Comparison of ENCODE assay signal across 1 cellular context in the genomic region with DNA sequence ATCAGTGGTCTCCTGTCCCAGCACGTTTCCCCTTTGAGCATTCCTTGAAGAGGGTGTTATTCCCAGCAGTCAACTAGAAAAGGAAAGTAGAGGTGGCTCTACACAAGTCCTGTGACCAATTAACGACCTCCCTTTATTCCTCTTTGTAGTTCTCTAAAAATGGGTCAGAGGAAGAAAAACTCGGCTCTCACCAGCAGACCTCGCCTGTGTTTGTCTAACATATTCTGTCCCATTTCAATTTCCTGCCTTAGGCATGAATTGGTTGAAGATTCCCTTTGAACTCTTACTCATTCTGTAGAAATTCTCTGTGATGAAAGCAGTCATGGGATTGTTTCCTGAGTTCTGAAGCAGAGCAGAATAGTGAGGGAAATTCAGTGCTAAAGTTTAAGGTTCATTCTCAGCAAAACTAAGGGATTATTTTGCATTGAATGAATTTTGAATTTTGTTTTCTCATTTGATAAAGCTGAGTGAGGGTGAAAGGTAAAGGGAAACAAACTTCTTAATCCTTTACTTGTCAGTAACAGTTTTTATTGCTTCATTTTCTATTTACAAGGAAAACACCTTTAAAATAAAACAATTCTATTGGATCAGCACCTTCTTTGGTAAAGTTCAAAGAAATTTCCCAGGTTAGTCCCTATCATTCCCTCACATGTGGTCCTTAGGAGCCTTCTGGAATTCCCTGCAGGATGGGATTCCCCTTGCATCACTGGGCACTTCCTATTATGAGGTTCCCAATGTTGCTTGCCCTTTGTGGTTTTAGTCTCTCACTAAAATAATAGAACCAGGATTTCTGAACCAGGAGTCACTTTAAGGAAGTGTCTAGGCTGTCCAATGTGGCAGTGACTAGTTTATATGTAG.
TF ChIP-seq lines count a peak whose summit lies in the region.

No MANE protein-coding gene starts in this region.

TF ChIP-seq in HepG2, 621 proteins besides CTCF, POLR2A, EP300 and RAD21 (continued from another document and continues in another):
- TF ChIP-seq, protein P1, sequence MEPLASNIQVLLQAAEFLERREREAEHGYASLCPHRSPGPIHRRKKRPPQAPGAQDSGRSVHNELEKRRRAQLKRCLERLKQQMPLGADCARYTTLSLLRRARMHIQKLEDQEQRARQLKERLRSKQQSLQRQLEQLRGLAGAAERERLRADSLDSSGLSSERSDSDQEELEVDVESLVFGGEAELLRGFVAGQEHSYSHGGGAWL (CRISPR knock-in tag; IDR thresholded peaks at IDR 0.05): no peak
- peak; percentile 84; the same call in 1 of the 2 replicates for TF ChIP-seq HNF4G (IDR thresholded peaks at IDR 0.05; ENCODE audit: borderline replicate concordance, low read depth, low read length)
- TF ChIP-seq HNF4G (CRISPR knock-in tag; IDR thresholded peaks at IDR 0.05; ENCODE audit: borderline replicate concordance, low read depth): no peak; the same call in 1 of the 2 replicates
- TF ChIP-seq PHB2 (IDR thresholded peaks at IDR 0.05; ENCODE audit: partially characterized antibody): no peak
- TF ChIP-seq, protein P2, sequence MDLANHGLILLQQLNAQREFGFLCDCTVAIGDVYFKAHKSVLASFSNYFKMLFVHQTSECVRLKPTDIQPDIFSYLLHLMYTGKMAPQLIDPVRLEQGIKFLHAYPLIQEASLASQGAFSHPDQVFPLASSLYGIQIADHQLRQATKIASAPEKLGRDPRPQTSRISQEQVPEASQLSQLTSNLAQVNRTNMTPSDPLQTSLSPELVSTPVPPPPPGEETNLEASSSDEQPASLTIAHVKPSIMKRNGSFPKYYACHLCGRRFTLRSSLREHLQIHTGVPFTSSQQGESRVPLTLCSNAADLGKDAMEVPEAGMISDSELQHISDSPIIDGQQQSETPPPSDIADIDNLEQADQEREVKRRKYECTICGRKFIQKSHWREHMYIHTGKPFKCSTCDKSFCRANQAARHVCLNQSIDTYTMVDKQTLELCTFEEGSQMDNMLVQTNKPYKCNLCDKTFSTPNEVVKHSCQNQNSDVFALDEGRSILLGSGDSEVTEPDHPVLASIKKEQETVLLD (CRISPR knock-in tag; IDR thresholded peaks at IDR 0.05; ENCODE audit: low read depth): no peak
- TF ChIP-seq ZNF746 (CRISPR knock-in tag; IDR thresholded peaks at IDR 0.05): no peak
- no peak; the same call in 1 of the 2 replicates for TF ChIP-seq ZNF605 (CRISPR knock-in tag; IDR thresholded peaks at IDR 0.05)
- TF ChIP-seq, protein P3, sequence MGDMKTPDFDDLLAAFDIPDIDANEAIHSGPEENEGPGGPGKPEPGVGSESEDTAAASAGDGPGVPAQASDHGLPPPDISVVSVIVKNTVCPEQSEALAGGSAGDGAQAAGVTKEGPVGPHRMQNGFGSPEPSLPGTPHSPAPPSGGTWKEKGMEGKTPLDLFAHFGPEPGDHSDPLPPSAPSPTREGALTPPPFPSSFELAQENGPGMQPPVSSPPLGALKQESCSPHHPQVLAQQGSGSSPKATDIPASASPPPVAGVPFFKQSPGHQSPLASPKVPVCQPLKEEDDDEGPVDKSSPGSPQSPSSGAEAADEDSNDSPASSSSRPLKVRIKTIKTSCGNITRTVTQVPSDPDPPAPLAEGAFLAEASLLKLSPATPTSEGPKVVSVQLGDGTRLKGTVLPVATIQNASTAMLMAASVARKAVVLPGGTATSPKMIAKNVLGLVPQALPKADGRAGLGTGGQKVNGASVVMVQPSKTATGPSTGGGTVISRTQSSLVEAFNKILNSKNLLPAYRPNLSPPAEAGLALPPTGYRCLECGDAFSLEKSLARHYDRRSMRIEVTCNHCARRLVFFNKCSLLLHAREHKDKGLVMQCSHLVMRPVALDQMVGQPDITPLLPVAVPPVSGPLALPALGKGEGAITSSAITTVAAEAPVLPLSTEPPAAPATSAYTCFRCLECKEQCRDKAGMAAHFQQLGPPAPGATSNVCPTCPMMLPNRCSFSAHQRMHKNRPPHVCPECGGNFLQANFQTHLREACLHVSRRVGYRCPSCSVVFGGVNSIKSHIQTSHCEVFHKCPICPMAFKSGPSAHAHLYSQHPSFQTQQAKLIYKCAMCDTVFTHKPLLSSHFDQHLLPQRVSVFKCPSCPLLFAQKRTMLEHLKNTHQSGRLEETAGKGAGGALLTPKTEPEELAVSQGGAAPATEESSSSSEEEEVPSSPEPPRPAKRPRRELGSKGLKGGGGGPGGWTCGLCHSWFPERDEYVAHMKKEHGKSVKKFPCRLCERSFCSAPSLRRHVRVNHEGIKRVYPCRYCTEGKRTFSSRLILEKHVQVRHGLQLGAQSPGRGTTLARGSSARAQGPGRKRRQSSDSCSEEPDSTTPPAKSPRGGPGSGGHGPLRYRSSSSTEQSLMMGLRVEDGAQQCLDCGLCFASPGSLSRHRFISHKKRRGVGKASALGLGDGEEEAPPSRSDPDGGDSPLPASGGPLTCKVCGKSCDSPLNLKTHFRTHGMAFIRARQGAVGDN (CRISPR knock-in tag; IDR thresholded peaks at IDR 0.05): no peak
- TF ChIP-seq ZNF263 (CRISPR knock-in tag; IDR thresholded peaks at IDR 0.05): no peak
- no peak for TF ChIP-seq ZNF850 (CRISPR knock-in tag; conservative IDR thresholded peaks at IDR 0.05)
- TF ChIP-seq ZFP82 (CRISPR knock-in tag; IDR thresholded peaks at IDR 0.05; ENCODE audit: borderline replicate concordance): no peak
- TF ChIP-seq ZNF292 (CRISPR knock-in tag; IDR thresholded peaks at IDR 0.05; ENCODE audit: borderline replicate concordance, low read depth): no peak
- peak; percentile 44; the same call in 1 of the 2 replicates for TF ChIP-seq ZNF678 (CRISPR knock-in tag; IDR thresholded peaks at IDR 0.05)
- TF ChIP-seq AGO1 (IDR thresholded peaks at IDR 0.05; ENCODE audit: low read depth, low read length, poor library complexity, severe bottlenecking): no peak
- TF ChIP-seq, protein P4, sequence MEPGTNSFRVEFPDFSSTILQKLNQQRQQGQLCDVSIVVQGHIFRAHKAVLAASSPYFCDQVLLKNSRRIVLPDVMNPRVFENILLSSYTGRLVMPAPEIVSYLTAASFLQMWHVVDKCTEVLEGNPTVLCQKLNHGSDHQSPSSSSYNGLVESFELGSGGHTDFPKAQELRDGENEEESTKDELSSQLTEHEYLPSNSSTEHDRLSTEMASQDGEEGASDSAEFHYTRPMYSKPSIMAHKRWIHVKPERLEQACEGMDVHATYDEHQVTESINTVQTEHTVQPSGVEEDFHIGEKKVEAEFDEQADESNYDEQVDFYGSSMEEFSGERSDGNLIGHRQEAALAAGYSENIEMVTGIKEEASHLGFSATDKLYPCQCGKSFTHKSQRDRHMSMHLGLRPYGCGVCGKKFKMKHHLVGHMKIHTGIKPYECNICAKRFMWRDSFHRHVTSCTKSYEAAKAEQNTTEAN (CRISPR knock-in tag; conservative IDR thresholded peaks at IDR 0.05): peak; percentile 17; the same call in 1 of the 2 replicates
- no peak for TF ChIP-seq NBN (conservative IDR thresholded peaks at IDR 0.05)
- no peak for TF ChIP-seq ZNF670 (CRISPR knock-in tag; IDR thresholded peaks at IDR 0.05; ENCODE audit: borderline replicate concordance)
- no peak for TF ChIP-seq ZNF530 (CRISPR knock-in tag; IDR thresholded peaks at IDR 0.05; ENCODE audit: low read depth)
- peak; percentile 96 for TF ChIP-seq MED1 (CRISPR knock-in tag; IDR thresholded peaks at IDR 0.05)
- TF ChIP-seq ZNF333 (CRISPR knock-in tag; IDR thresholded peaks at IDR 0.05; ENCODE audit: borderline replicate concordance): no peak
- no peak for TF ChIP-seq SNAPC2 (CRISPR knock-in tag; IDR thresholded peaks at IDR 0.05)
- TF ChIP-seq, protein P5, sequence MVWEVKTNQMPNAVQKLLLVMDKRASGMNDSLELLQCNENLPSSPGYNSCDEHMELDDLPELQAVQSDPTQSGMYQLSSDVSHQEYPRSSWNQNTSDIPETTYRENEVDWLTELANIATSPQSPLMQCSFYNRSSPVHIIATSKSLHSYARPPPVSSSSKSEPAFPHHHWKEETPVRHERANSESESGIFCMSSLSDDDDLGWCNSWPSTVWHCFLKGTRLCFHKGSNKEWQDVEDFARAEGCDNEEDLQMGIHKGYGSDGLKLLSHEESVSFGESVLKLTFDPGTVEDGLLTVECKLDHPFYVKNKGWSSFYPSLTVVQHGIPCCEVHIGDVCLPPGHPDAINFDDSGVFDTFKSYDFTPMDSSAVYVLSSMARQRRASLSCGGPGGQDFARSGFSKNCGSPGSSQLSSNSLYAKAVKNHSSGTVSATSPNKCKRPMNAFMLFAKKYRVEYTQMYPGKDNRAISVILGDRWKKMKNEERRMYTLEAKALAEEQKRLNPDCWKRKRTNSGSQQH (CRISPR knock-in tag; IDR thresholded peaks at IDR 0.05; ENCODE audit: low read depth): 0 out of 2 replicates have a peak, but pooled peaks have one; percentile 56
- TF ChIP-seq, protein P6, sequence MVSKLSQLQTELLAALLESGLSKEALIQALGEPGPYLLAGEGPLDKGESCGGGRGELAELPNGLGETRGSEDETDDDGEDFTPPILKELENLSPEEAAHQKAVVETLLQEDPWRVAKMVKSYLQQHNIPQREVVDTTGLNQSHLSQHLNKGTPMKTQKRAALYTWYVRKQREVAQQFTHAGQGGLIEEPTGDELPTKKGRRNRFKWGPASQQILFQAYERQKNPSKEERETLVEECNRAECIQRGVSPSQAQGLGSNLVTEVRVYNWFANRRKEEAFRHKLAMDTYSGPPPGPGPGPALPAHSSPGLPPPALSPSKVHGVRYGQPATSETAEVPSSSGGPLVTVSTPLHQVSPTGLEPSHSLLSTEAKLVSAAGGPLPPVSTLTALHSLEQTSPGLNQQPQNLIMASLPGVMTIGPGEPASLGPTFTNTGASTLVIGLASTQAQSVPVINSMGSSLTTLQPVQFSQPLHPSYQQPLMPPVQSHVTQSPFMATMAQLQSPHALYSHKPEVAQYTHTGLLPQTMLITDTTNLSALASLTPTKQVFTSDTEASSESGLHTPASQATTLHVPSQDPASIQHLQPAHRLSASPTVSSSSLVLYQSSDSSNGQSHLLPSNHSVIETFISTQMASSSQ (IDR thresholded peaks at IDR 0.05; ENCODE audit: low read depth): peak; percentile 70
- TF ChIP-seq, protein P6 (CRISPR knock-in tag; IDR thresholded peaks at IDR 0.05; ENCODE audit: borderline replicate concordance): peak; percentile 64; the same call in 1 of the 2 replicates
- TF ChIP-seq, protein P7, sequence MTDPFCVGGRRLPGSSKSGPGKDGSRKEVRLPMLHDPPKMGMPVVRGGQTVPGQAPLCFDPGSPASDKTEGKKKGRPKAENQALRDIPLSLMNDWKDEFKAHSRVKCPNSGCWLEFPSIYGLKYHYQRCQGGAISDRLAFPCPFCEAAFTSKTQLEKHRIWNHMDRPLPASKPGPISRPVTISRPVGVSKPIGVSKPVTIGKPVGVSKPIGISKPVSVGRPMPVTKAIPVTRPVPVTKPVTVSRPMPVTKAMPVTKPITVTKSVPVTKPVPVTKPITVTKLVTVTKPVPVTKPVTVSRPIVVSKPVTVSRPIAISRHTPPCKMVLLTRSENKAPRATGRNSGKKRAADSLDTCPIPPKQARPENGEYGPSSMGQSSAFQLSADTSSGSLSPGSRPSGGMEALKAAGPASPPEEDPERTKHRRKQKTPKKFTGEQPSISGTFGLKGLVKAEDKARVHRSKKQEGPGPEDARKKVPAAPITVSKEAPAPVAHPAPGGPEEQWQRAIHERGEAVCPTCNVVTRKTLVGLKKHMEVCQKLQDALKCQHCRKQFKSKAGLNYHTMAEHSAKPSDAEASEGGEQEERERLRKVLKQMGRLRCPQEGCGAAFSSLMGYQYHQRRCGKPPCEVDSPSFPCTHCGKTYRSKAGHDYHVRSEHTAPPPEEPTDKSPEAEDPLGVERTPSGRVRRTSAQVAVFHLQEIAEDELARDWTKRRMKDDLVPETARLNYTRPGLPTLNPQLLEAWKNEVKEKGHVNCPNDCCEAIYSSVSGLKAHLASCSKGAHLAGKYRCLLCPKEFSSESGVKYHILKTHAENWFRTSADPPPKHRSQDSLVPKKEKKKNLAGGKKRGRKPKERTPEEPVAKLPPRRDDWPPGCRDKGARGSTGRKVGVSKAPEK (CRISPR knock-in tag; IDR thresholded peaks at IDR 0.05; ENCODE audit: borderline replicate concordance): no peak
- TF ChIP-seq, protein P8, sequence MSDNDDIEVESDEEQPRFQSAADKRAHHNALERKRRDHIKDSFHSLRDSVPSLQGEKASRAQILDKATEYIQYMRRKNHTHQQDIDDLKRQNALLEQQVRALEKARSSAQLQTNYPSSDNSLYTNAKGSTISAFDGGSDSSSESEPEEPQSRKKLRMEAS (IDR thresholded peaks at IDR 0.05): no peak
- TF ChIP-seq CREM (IDR thresholded peaks at IDR 0.05): peak; percentile 94
- no peak for TF ChIP-seq CREM (CRISPR knock-in tag; IDR thresholded peaks at IDR 0.05)
- TF ChIP-seq, protein P9, sequence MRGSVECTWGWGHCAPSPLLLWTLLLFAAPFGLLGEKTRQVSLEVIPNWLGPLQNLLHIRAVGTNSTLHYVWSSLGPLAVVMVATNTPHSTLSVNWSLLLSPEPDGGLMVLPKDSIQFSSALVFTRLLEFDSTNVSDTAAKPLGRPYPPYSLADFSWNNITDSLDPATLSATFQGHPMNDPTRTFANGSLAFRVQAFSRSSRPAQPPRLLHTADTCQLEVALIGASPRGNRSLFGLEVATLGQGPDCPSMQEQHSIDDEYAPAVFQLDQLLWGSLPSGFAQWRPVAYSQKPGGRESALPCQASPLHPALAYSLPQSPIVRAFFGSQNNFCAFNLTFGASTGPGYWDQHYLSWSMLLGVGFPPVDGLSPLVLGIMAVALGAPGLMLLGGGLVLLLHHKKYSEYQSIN (CRISPR knock-in tag; IDR thresholded peaks at IDR 0.05; ENCODE audit: borderline replicate concordance): no peak
- no peak for TF ChIP-seq ZNF879 (CRISPR knock-in tag; IDR thresholded peaks at IDR 0.05)
- no peak for TF ChIP-seq ZBTB3 (CRISPR knock-in tag; IDR thresholded peaks at IDR 0.05; ENCODE audit: borderline replicate concordance, low read depth)
- TF ChIP-seq, protein P10, sequence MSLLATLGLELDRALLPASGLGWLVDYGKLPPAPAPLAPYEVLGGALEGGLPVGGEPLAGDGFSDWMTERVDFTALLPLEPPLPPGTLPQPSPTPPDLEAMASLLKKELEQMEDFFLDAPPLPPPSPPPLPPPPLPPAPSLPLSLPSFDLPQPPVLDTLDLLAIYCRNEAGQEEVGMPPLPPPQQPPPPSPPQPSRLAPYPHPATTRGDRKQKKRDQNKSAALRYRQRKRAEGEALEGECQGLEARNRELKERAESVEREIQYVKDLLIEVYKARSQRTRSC (CRISPR knock-in tag; IDR thresholded peaks at IDR 0.05; ENCODE audit: low read depth): no peak
- no peak for TF ChIP-seq ZNF350 (CRISPR knock-in tag; IDR thresholded peaks at IDR 0.05; ENCODE audit: borderline replicate concordance, low read depth)
- TF ChIP-seq SMARCE1 (IDR thresholded peaks at IDR 0.05; ENCODE audit: borderline replicate concordance): 0 out of 2 replicates have a peak, but pooled peaks have one; percentile 56
- TF ChIP-seq MIER2 (CRISPR knock-in tag; IDR thresholded peaks at IDR 0.05): no peak
- TF ChIP-seq NFE2L2 (IDR thresholded peaks at IDR 0.05; ENCODE audit: low read length): no peak
